Comparison of ENCODE assay signal across 13 cellular contexts in genomic region chr6:157002795-157003194, GRCh38.
"Had no signal": no experiment of that assay in that cellular context is flagged by ENCODE, and none has a peak within 500 bp of the region (broad histone marks: within the 10 kb centered on the region; RNA-seq: fewer than 3 reads in every experiment).

No MANE protein-coding gene starts in this region.

- ATAC-seq: lower lobe of right lung; naive thymus-derived CD4-positive, alpha-beta T cell had no signal

- H3K27ac Mint-ChIP-seq: activated CD4-positive, alpha-beta memory T cell treated with anti-CD3 and anti-CD28 coated beads for 36 hours; T-helper 2 cell treated with Interferon-gamma antibody and Interleukin-4, amounts not matched to agents 5 μg/mL and 100 μg/mL, for 36 hours had no signal

- H3K9me3 Mint-ChIP-seq: activated CD4-positive, alpha-beta memory T cell treated with anti-CD3 and anti-CD28 coated beads for 36 hours; immature natural killer cell; T-helper 2 cell treated with Interferon-gamma antibody and Interleukin-4, amounts not matched to agents 5 μg/mL and 100 μg/mL, for 36 hours had no signal

- H3K4me1 ChIP-seq: lower lobe of right lung, suprapubic skin, upper lobe of left lung had no signal

- H3K27me3 ChIP-seq: adrenal gland, neutrophil, suprapubic skin, upper lobe of left lung had no signal

- H3K4me3 ChIP-seq: adrenal gland, lower lobe of right lung, skin epidermis, suprapubic skin, upper lobe of left lung had no signal

- DNase-seq: activated CD4-positive, alpha-beta memory T cell treated with anti-CD3 and anti-CD28 coated beads for 36 hours; activated CD4-positive, alpha-beta T cell treated with anti-CD3 and anti-CD28 coated beads for 1 hour; activated naive CD4-positive, alpha-beta T cell; adrenal gland; caudate nucleus; immature natural killer cell; lower lobe of right lung; naive thymus-derived CD4-positive, alpha-beta T cell; upper lobe of left lung had no signal

- H3K36me3 ChIP-seq: adrenal gland, lower lobe of right lung, neutrophil, suprapubic skin, upper lobe of left lung had no signal

- H3K9me3 ChIP-seq: lower lobe of right lung, neutrophil, suprapubic skin, upper lobe of left lung had no signal

- H3K27me3 Mint-ChIP-seq: activated CD4-positive, alpha-beta memory T cell treated with anti-CD3 and anti-CD28 coated beads for 36 hours; naive thymus-derived CD4-positive, alpha-beta T cell had no signal

- H3K27ac ChIP-seq: adrenal gland, lower lobe of right lung, neutrophil, skin epidermis, suprapubic skin, upper lobe of left lung had no signal

- H3K4me3 Mint-ChIP-seq: activated CD4-positive, alpha-beta memory T cell treated with anti-CD3 and anti-CD28 coated beads for 36 hours; immature natural killer cell; naive thymus-derived CD4-positive, alpha-beta T cell; T-helper 2 cell treated with Interferon-gamma antibody and Interleukin-4, amounts not matched to agents 5 μg/mL and 100 μg/mL, for 36 hours had no signal

- H3K36me3 Mint-ChIP-seq: activated CD4-positive, alpha-beta memory T cell treated with anti-CD3 and anti-CD28 coated beads for 36 hours; immature natural killer cell had no signal
